In the genomic region with DNA sequence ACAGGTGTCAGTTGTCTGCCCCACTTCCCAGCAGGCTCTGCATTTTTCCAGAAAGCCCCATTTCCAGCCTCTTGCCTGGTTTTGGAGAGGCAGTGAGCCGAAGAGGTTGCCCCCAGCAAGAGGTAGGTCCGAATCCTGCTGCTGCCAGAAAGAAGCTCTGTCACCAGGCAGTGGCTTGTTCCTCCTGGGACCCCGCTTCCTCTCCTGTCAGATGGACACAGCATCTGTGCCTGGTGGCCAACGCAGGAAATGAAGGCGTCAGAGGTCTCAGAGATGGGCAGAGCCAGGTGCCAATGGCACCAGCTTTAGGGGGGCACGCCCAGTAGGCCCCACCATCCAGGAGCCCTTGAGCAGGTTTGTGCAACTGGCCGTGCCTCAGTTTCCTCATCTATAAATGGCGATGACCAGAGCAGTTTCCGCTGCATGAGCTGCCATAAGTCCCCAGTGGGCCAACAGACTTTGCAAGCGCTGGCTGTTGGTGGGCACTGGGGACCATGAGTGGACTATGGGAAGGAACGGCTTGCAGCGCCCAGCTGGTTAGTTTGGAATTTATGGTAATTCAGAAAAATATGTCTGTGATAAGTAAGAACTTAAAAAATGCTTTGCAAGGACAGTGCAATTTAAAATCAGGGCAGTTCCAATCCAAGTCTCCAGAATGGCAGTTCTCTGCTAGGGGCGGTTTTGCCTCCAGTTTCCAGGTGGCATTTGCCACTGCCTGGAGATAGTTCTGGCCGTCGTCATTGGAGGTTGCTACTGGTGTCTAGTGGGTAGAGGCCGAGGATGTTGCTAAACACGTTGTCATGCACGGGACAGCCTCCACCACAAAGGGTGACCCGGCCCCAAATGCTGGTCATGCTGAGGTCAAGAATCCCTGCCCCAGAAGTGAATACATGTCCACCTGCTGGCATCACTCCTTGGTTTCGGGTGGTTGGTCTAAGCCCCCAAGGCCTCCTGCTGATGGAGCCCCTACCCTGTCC, we compare ENCODE assay signal across 27 cellular contexts. TPM values are rescaled to one million over a fixed set of nuclear protein-coding genes. Genes with fewer than 3 reads are reported as not detected.
DNase-seq lines count a peak whose midpoint lies in the region; ATAC-seq and TF ChIP-seq lines count a peak whose summit lies in the region.
"Had no signal": no experiment of that assay in that cellular context is flagged by ENCODE, and none has a peak within 500 bp of the region (broad histone marks: within the 10 kb centered on the region; RNA-seq: fewer than 3 reads in every experiment).

No MANE protein-coding gene starts in this region.

- no peaks in the 10 kb centered on the region for H3K9me3 ChIP-seq in aorta (ENCODE audit: control insufficient read depth, low read length)
- H3K9me3 ChIP-seq: prostate gland, thoracic aorta had no signal

- peaks cover 16 to 27% of the 10 kb centered on the region in 2 donors for H3K4me1 Mint-ChIP-seq in natural killer cell treated with Interleukin-12 subunit alpha and Interleukin-12 subunit beta and Interleukin-15 and Interleukin-18, amount 100 ng/mL, for 72 hours (ENCODE audit: low read depth in 2 of 2)
- peaks cover 25 to 38% of the 10 kb centered on the region in 2 donors for H3K4me1 Mint-ChIP-seq in natural killer cell

- ATAC-seq in natural killer cell treated with Interleukin-12 subunit alpha and Interleukin-12 subunit beta and Interleukin-15 and Interleukin-18, amount 100 ng/mL, for 72 hours, result no peak
- ATAC-seq in natural killer cell (no peak), aorta (ENCODE audit: low FRiP score) (no peak), GM18909 (IDR thresholded peaks at IDR 0.05; ENCODE audit: poor library complexity, unreplicated experiment) (no peak), HG03095 (IDR thresholded peaks at IDR 0.05; ENCODE audit: unreplicated experiment) (no peak)
- ATAC-seq: activated CD4-positive, CD25-positive, alpha-beta regulatory T cell treated with anti-CD3 and anti-CD28 coated beads, Interleukin-2, amount 50 U/mL, for 24 hours; activated CD8-positive, alpha-beta T cell treated with anti-CD3 and anti-CD28 coated beads for 36 hours; SK-N-SH treated with all-trans-retinoic acid at 6 μM for 48 hours; stimulated activated naive B cell treated with anti-CD40 and anti-IgM and Interleukin-4, amounts not matched to agents 10 μg/mL and 1 μg/mL and 100 μg/mL, for 72 hours had no signal

- H3K4me3 ChIP-seq in NB4 (ENCODE audit: low read depth, low read length) (no peak overlapping the region), aorta (ENCODE audit: low read length in 2 of 2) (no peak overlapping the region)
- H3K4me3 ChIP-seq: prostate gland, skin epidermis, thoracic aorta had no signal

- no peak for TF ChIP-seq POLR2A in NB4 (IDR thresholded peaks at IDR 0.05; ENCODE audit: extremely low read depth, insufficient read length)

- WGBS in aorta, 2 donors, result 85 to 88% methylated on average over 20 of the region's 20 CpGs

- no peak overlapping the region for H3K27ac Mint-ChIP-seq in natural killer cell treated with Interleukin-12 subunit alpha and Interleukin-12 subunit beta and Interleukin-15 and Interleukin-18, amount 100 ng/mL, for 72 hours
- H3K27ac Mint-ChIP-seq in natural killer cell, result no peak overlapping the region
- H3K27ac Mint-ChIP-seq: activated CD8-positive, alpha-beta T cell treated with anti-CD3 and anti-CD28 coated beads for 36 hours; dendritic cell treated with granulocyte-macrophage colony-stimulating factor and Interleukin-4, amounts not matched to agents 40 ng/mL and 50 ng/mL, for 4 days; mesothelial cell of epicardium; nephron progenitor cell; stimulated activated naive B cell treated with anti-CD40 and anti-IgM and Interleukin-4, amounts not matched to agents 10 μg/mL and 1 μg/mL and 100 μg/mL, for 72 hours had no signal

- no peaks in the 10 kb centered on the region for H3K36me3 ChIP-seq in aorta (ENCODE audit: control insufficient read depth in 1 of 2, insufficient read depth in 2 of 2, low read length in 1 of 2)
- H3K36me3 ChIP-seq: prostate gland, thoracic aorta had no signal

- intact Hi-C loops in natural killer cell (cut with micrococcal nuclease), result loop anchor here (5.0 kb wide), 1 partner anchor 40 kb away; no protein-coding TSS in a partner anchor
- intact Hi-C loops in aorta (cut with DNase I), result no loop called here

- H3K4me1 ChIP-seq in aorta (ENCODE audit: control insufficient read depth in 1 of 2, insufficient read depth in 2 of 2, low read length in 2 of 2), result no peaks in the 10 kb centered on the region

- H3K27me3 Mint-ChIP-seq in natural killer cell treated with Interleukin-12 subunit alpha and Interleukin-12 subunit beta and Interleukin-15 and Interleukin-18, amount 100 ng/mL, for 72 hours, result peaks cover 0 to 3% of the 10 kb centered on the region in 2 donors
- H3K27me3 Mint-ChIP-seq in natural killer cell (ENCODE audit: low read depth in 2 of 2), result peaks cover 0 to 14% of the 10 kb centered on the region in 2 donors

- H3K27me3 ChIP-seq in aorta (ENCODE audit: control insufficient read depth in 1 of 2, insufficient read depth in 2 of 2, low read length in 1 of 2), result no peaks in the 10 kb centered on the region

- no peaks in the 10 kb centered on the region for H3K36me3 Mint-ChIP-seq in natural killer cell treated with Interleukin-12 subunit alpha and Interleukin-12 subunit beta and Interleukin-15 and Interleukin-18, amount 100 ng/mL, for 72 hours
- no peaks in the 10 kb centered on the region for H3K36me3 Mint-ChIP-seq in natural killer cell
- H3K36me3 Mint-ChIP-seq: CD8-positive, alpha-beta memory T cell; mesothelial cell of epicardium; stimulated activated naive B cell treated with anti-CD40 and anti-IgM and Interleukin-4, amounts not matched to agents 10 μg/mL and 1 μg/mL and 100 μg/mL, for 72 hours had no signal

- no peak overlapping the region for H3K4me3 Mint-ChIP-seq in natural killer cell treated with Interleukin-12 subunit alpha and Interleukin-12 subunit beta and Interleukin-15 and Interleukin-18, amount 100 ng/mL, for 72 hours
- no peak overlapping the region for H3K4me3 Mint-ChIP-seq in natural killer cell
- H3K4me3 Mint-ChIP-seq: activated CD8-positive, alpha-beta T cell treated with anti-CD3 and anti-CD28 coated beads for 36 hours; dendritic cell treated with granulocyte-macrophage colony-stimulating factor and Interleukin-4, amounts not matched to agents 40 ng/mL and 50 ng/mL, for 4 days; mesothelial cell of epicardium; nephron progenitor cell; stimulated activated naive B cell treated with anti-CD40 and anti-IgM and Interleukin-4, amounts not matched to agents 10 μg/mL and 1 μg/mL and 100 μg/mL, for 72 hours had no signal

- TF ChIP-seq CTCF in natural killer cell (IDR thresholded peaks at IDR 0.05) (no peak), NB4 (IDR thresholded peaks at IDR 0.05; ENCODE audit: low read depth, low read length) (no peak)

- no peak overlapping the region for H3K27ac ChIP-seq in aorta (ENCODE audit: low read depth in 1 of 2, low read length in 2 of 2)
- H3K27ac ChIP-seq: prostate gland, skin epidermis, thoracic aorta had no signal

- H3K9me3 Mint-ChIP-seq in natural killer cell treated with Interleukin-12 subunit alpha and Interleukin-12 subunit beta and Interleukin-15 and Interleukin-18, amount 100 ng/mL, for 72 hours, result no peaks in the 10 kb centered on the region
- H3K9me3 Mint-ChIP-seq in natural killer cell, result no peaks in the 10 kb centered on the region
- H3K9me3 Mint-ChIP-seq: activated CD8-positive, alpha-beta T cell treated with anti-CD3 and anti-CD28 coated beads for 36 hours; CD8-positive, alpha-beta memory T cell; dendritic cell treated with granulocyte-macrophage colony-stimulating factor and Interleukin-4, amounts not matched to agents 40 ng/mL and 50 ng/mL, for 4 days; mesothelial cell of epicardium; nephron progenitor cell; stimulated activated naive B cell treated with anti-CD40 and anti-IgM and Interleukin-4, amounts not matched to agents 10 μg/mL and 1 μg/mL and 100 μg/mL, for 72 hours had no signal

- peak; percentile 37 for DNase-seq in natural killer cell treated with Interleukin-12 subunit alpha and Interleukin-12 subunit beta and Interleukin-15 and Interleukin-18, amount 100 ng/mL, for 72 hours (ENCODE audit: low spot score)
- DNase-seq in natural killer cell (no peak), NB4 (ENCODE audit: low read depth) (peak; percentile 58), myocyte (ENCODE audit: low read depth) (peak; percentile 37), aorta (peak; percentile 29 to 57), hepatic stellate cell (ENCODE audit: low spot score) (no peak)
- DNase-seq: activated CD8-positive, alpha-beta T cell treated with anti-CD3 and anti-CD28 coated beads for 36 hours; activated gamma-delta T cell; activated T-cell treated with anti-CD3 and anti-CD28 coated beads for 4 hours; amniotic stem cell; Kasumi-1; NCI-H1417; NCI-H526; nephron progenitor cell; stimulated activated naive B cell treated with anti-CD40 and anti-IgM and Interleukin-4, amounts not matched to agents 10 μg/mL and 1 μg/mL and 100 μg/mL, for 72 hours; T1000 had no signal

RNA-seq across cellular contexts. Expression of gene OSBPL5, which starts 2.3 kb away (rescaled TPM):
- 10 to 100 TPM; 58.3 to 74.6 TPM for total RNA-seq in natural killer cell treated with Interleukin-12 subunit alpha and Interleukin-12 subunit beta and Interleukin-15 and Interleukin-18, amount 100 ng/mL, for 72 hours
- total RNA-seq in natural killer cell (100 to 1,000 TPM; 375 to 522 (median 377) TPM), myocyte (14.7 and 21.2 TPM in 2 replicates), aorta (10 to 100 TPM; 64.1 to 69.1 TPM)
- polyA plus RNA-seq in myocyte (2012), result 27.2 TPM
- polyA plus RNA-seq in aorta, result 10 to 100 TPM; 11.9 to 48.4 TPM

RNA-seq across cellular contexts. Expression of gene MRGPRG, which starts 51.2 kb away (rescaled TPM):
- not detected for total RNA-seq in natural killer cell treated with Interleukin-12 subunit alpha and Interleukin-12 subunit beta and Interleukin-15 and Interleukin-18, amount 100 ng/mL, for 72 hours
- total RNA-seq in natural killer cell (not detected), myocyte (not detected in 2 replicates), aorta (not detected)
- polyA plus RNA-seq in myocyte (2012), result not detected
- not detected for polyA plus RNA-seq in aorta
- total RNA-seq: activated CD8-positive, alpha-beta T cell treated with anti-CD3 and anti-CD28 coated beads for 36 hours; CD8-positive, alpha-beta memory T cell; mesothelial cell of epicardium; RPMI7951; thoracic aorta had no signal
- polyA plus RNA-seq: CD8-positive, alpha-beta memory T cell had no signal

Comparison
In these comparisons a context has a peak if more than half of its experiments do, and no peak if none do; other contexts are left out.
1. DNase-seq: peak in natural killer cell treated with Interleukin-12 subunit alpha and Interleukin-12 subunit beta and Interleukin-15 and Interleukin-18, amount 100 ng/mL, for 72 hours (single experiment), NB4 (single experiment), myocyte (single experiment) and aorta (2 of 2); none in natural killer cell (single experiment) and hepatic stellate cell (single experiment).
2. RNA of gene OSBPL5, which starts 2.3 kb away (total RNA-seq): 375 to 522 TPM in natural killer cell; 58.3 to 74.6 TPM in natural killer cell treated with Interleukin-12 subunit alpha and Interleukin-12 subunit beta and Interleukin-15 and Interleukin-18, amount 100 ng/mL, for 72 hours, 64.1 to 69.1 TPM in aorta and 14.7 to 21.2 TPM in myocyte; every median in the first group is over 4 times any median in the second.